ENCODE assay signal across 8 cellular contexts in the genomic region with DNA sequence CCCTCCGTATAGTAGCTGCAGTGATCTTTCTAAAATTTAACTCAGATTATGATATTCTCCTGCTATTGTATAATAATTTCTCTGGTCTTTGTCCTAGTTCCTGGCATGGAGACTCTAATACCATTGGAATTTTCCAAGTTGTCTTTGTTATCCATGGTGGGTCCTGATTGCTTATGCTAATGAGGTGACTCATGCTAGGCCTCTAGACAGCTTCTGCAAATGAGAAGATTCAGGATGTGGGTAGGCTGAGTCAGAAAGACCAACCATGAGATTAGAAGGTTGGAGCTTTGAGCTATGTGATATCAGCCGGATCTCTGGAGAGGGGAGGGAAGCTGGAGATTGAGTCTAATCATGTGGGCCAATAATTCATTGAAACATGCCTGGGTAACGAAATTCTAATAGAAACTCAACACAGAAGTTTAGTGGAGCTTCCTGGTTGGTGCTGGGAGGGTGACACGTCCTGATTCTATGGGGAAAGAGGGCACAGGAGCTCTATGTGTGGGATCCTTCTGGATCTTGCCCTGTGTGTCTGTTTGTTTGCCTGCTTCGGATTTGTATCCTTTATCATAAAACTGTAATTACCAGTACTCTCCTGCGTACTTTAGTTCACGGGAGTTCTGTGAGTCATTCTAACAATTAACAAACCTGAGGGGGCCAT.
DNase-seq lines count a peak whose midpoint lies in the region; ATAC-seq and TF ChIP-seq lines count a peak whose summit lies in the region.

No MANE protein-coding gene starts in this region.

- intact Hi-C loops in head of caudate nucleus (cut with DNase I) = no loop called here

- no peak overlapping the region for H3K4me3 Mint-ChIP-seq in T-helper 1 cell treated with Interleukin-12 subunit alpha and Interleukin-12 subunit beta and Interleukin-4 antibody, amounts not matched to agents 30 μg/mL and 1 μg/mL, for 36 hours

- no peaks in the 10 kb centered on the region for H3K9me3 Mint-ChIP-seq in T-helper 1 cell treated with Interleukin-12 subunit alpha and Interleukin-12 subunit beta and Interleukin-4 antibody, amounts not matched to agents 30 μg/mL and 1 μg/mL, for 36 hours

- H3K36me3 Mint-ChIP-seq in T-helper 1 cell treated with Interleukin-12 subunit alpha and Interleukin-12 subunit beta and Interleukin-4 antibody, amounts not matched to agents 30 μg/mL and 1 μg/mL, for 36 hours (ENCODE audit: low read depth) = no peaks in the 10 kb centered on the region

- ATAC-seq in HG03354 (IDR thresholded peaks at IDR 0.05; ENCODE audit: poor library complexity, severe bottlenecking, unreplicated experiment) (no peak), HG02588 (IDR thresholded peaks at IDR 0.05; ENCODE audit: unreplicated experiment) (no peak)

- H3K27me3 Mint-ChIP-seq in T-helper 1 cell treated with Interleukin-12 subunit alpha and Interleukin-12 subunit beta and Interleukin-4 antibody, amounts not matched to agents 30 μg/mL and 1 μg/mL, for 36 hours (ENCODE audit: low read depth) = peaks cover 20% of the 10 kb centered on the region

- peak overlapping the region; percentile 2 for H3K27ac Mint-ChIP-seq in T-helper 1 cell treated with Interleukin-12 subunit alpha and Interleukin-12 subunit beta and Interleukin-4 antibody, amounts not matched to agents 30 μg/mL and 1 μg/mL, for 36 hours

- H3K4me1 Mint-ChIP-seq in T-helper 1 cell treated with Interleukin-12 subunit alpha and Interleukin-12 subunit beta and Interleukin-4 antibody, amounts not matched to agents 30 μg/mL and 1 μg/mL, for 36 hours (ENCODE audit: low read depth) = peaks cover 16% of the 10 kb centered on the region

- DNase-seq in activated naive CD4-positive, alpha-beta T cell treated with Interleukin-2 at 50 U/mL for 16 hours = peak; percentile 4
- no peak for DNase-seq in activated naive CD4-positive, alpha-beta T cell (lab: John Stamatoyannopoulos, UW)
- DNase-seq in fibroblast of the aortic adventitia (ENCODE audit: low read depth) (peak; percentile 98), stromal cell of bone marrow (ENCODE audit: low read depth) (peak; percentile 95), head of caudate nucleus (no peak)

- H3K4me3 ChIP-seq in fibroblast of the aortic adventitia (ENCODE audit: low read depth, low read length) = peak overlapping the region; percentile 18

- no peak for TF ChIP-seq CTCF in fibroblast of the aortic adventitia (IDR thresholded peaks at IDR 0.05; ENCODE audit: insufficient read depth, low read length)

Comparison
In these comparisons a context has a peak if more than half of its experiments do, and no peak if none do; other contexts are left out.
1. DNase-seq: peak in activated naive CD4-positive, alpha-beta T cell treated with Interleukin-2 at 50 U/mL for 16 hours (single experiment), fibroblast of the aortic adventitia (single experiment) and stromal cell of bone marrow (single experiment); none in activated naive CD4-positive, alpha-beta T cell (0 of 4) and head of caudate nucleus (0 of 42).